In genomic region chr14:104135904-104136471, GRCh38 we compare ENCODE assay signal across 13 cellular contexts. TPM values are rescaled to one million over a fixed set of nuclear protein-coding genes. Genes with fewer than 3 reads are reported as not detected.
A peak's percentile ranks its signal among the peaks of the same experiment; 100 is the strongest.
DNase-seq lines count a peak whose midpoint lies in the region; ATAC-seq, FAIRE-seq and TF ChIP-seq lines count a peak whose summit lies in the region.
"Had no signal": no experiment of that assay in that cellular context is flagged by ENCODE, and none has a peak within 500 bp of the region (broad histone marks: within the 10 kb centered on the region; RNA-seq: fewer than 3 reads in every experiment).

No MANE protein-coding gene starts in this region.

- peaks cover 61% of the 10 kb centered on the region for H3K27me3 Mint-ChIP-seq in brain

- POLR2A ChIA-PET in A549 (lab: Yijun Ruan, JAX): no interaction called here

- H2BK120ac ChIP-seq in mesendoderm (ENCODE audit: low read depth, low read length): no peak overlapping the region

- H3K27ac Mint-ChIP-seq in brain: no peak overlapping the region

- no peak for ATAC-seq in A549
- ATAC-seq: left colon had no signal

- peak; percentile 22; the same call in 2 of the 3 replicates for TF ChIP-seq CTCF in A549 (IDR thresholded peaks at IDR 0.05)
- peak; percentile 23 for TF ChIP-seq CTCF in D721Med (IDR thresholded peaks at IDR 0.05; ENCODE audit: insufficient read depth, missing control alignments)
- no peak for TF ChIP-seq CTCF in brain (conservative IDR thresholded peaks at IDR 0.05)

- CTCF ChIA-PET in A549 (lab: Yijun Ruan, JAX): interaction anchor here (0.9 to 1.6 kb wide), 2 partner anchors 8 to 428 kb away, joined by 4 to 6 read pairs; no protein-coding TSS in a partner anchor

- H3K18ac ChIP-seq in mesendoderm (ENCODE audit: low read length): no peak overlapping the region

- H3K9ac ChIP-seq in mesendoderm (ENCODE audit: low read length): peak overlapping the region; percentile 42

- H2BK15ac ChIP-seq in mesendoderm (replicated peaks; ENCODE audit: low read depth): no peak overlapping the region

- H3K4me3 ChIP-seq in A549 (peak overlapping the region; percentile 55), mesendoderm (ENCODE audit: low read length) (no peak overlapping the region)

- H3K4me1 ChIP-seq in A549 (peaks cover 26% of the 10 kb centered on the region), mesendoderm (ENCODE audit: control insufficient read depth, low read depth, low read length) (peaks cover 3% of the 10 kb centered on the region)

- peak overlapping the region; percentile 64 for H3K56ac ChIP-seq in mesendoderm (ENCODE audit: low read length)

- no peaks in the 10 kb centered on the region for H3K36me3 Mint-ChIP-seq in brain

- no peak for TF ChIP-seq RAD21 in A549 (conservative IDR thresholded peaks at IDR 0.05 in 1 of 2, IDR thresholded peaks at IDR 0.05 in 1 of 2)

- H3K4me1 Mint-ChIP-seq in brain: peaks cover 30% of the 10 kb centered on the region

- DNase-seq in A549 (ENCODE audit: low read depth in 1 of 2, low spot score in 1 of 2) (no peak), D721Med (ENCODE audit: insufficient read length, low spot score) (no peak), mesendoderm (no peak), NCI-H2196 (lab: John Stamatoyannopoulos, UW; ENCODE audit: unreplicated experiment) (no peak), NCI-H2081 treated with DMSO at 0.1 percent for 48 hours (lab: John Stamatoyannopoulos, UW) (no peak), H4 (ENCODE audit: low spot score) (no peak), LoVo (ENCODE audit: low spot score) (no peak)
- DNase-seq: amniotic stem cell, esophagus squamous epithelium, left colon, NCI-H1048, PC-3 had no signal

- H3K27ac ChIP-seq in A549 (peak overlapping the region in 1 of 2 experiments; percentile 69; a peak in 3 of 6 replicates), mesendoderm (ENCODE audit: low read depth, low read length) (no peak overlapping the region)
- H3K27ac ChIP-seq: esophagus squamous epithelium had no signal

- no peak overlapping the region for H3K4ac ChIP-seq in mesendoderm (ENCODE audit: low read depth, low read length)

- H3K27me3 ChIP-seq in mesendoderm (ENCODE audit: insufficient read depth, low read length, poor library complexity): peaks cover 17% of the 10 kb centered on the region

- peaks cover 0 to 18% (median 5%) of the 10 kb centered on the region in 5 experiments for H3K9me3 Mint-ChIP-seq in brain

- H3K4me3 Mint-ChIP-seq in brain: peak overlapping the region; percentile 65 to 92 (median 89)

- no peak for TF ChIP-seq EP300 in A549 (IDR thresholded peaks at IDR 0.05)

- peaks cover 3% of the 10 kb centered on the region for H3K79me1 ChIP-seq in mesendoderm (ENCODE audit: low read length)

- H2BK5ac ChIP-seq in mesendoderm (ENCODE audit: low read length): no peak overlapping the region

- H4K8ac ChIP-seq in mesendoderm (ENCODE audit: low read depth, low read length): no peak overlapping the region

- WGBS in A549 (ENCODE audit: missing lambda C conversion rate): 4% methylated on average over 9 of the region's 78 CpGs
- WGBS in mesendoderm (ENCODE audit: extremely low coverage, insufficient coverage, low lambda C conversion rate): no CpG with 5 or more reads among the region's 78 CpGs

- H4K5ac ChIP-seq in mesendoderm (ENCODE audit: low read length): no peak overlapping the region

- no peaks in the 10 kb centered on the region for H3K36me3 ChIP-seq in mesendoderm (ENCODE audit: control insufficient read depth, insufficient read depth, low read length)
- H3K36me3 ChIP-seq: esophagus squamous epithelium had no signal

- FAIRE-seq in A549 (lab: Jason Lieb, UNC): no peak
- FAIRE-seq in D721Med (lab: Jason Lieb, UNC): no peak

- no peak for TF ChIP-seq POLR2A in A549 (IDR thresholded peaks at IDR 0.05; ENCODE audit: low read length)

- H3K23ac ChIP-seq in mesendoderm (ENCODE audit: low read length): peak overlapping the region; percentile 66

- H3K4me2 ChIP-seq in A549 (peak overlapping the region; percentile 98), mesendoderm (ENCODE audit: low read length) (peak overlapping the region; percentile 50)

- no peak overlapping the region for H2AK5ac ChIP-seq in mesendoderm (ENCODE audit: low read length)

- H3K9me3 ChIP-seq in A549: no peaks in the 10 kb centered on the region; the same call in 2 of the 3 replicates
- H3K9me3 ChIP-seq: esophagus squamous epithelium had no signal

- peaks cover 9% of the 10 kb centered on the region for H3K79me2 ChIP-seq in mesendoderm (ENCODE audit: control insufficient read depth, insufficient read depth, low read length)

TF ChIP-seq in A549, 52 proteins besides CTCF, POLR2A, EP300 and RAD21:
- TF ChIP-seq NFE2L2 (conservative IDR thresholded peaks at IDR 0.05; ENCODE audit: low read length): no peak
- no peak for TF ChIP-seq FOSB (CRISPR knock-in tag; IDR thresholded peaks at IDR 0.05)
- TF ChIP-seq CHD2 (IDR thresholded peaks at IDR 0.05; ENCODE audit: low read length, partially characterized antibody): no peak
- no peak for TF ChIP-seq NPAS2 (CRISPR knock-in tag; IDR thresholded peaks at IDR 0.05; ENCODE audit: borderline replicate concordance)
- no peak for TF ChIP-seq TP53 (CRISPR knock-in tag; IDR thresholded peaks at IDR 0.05)
- TF ChIP-seq GATA3 (IDR thresholded peaks at IDR 0.05; ENCODE audit: borderline replicate concordance): no peak
- TF ChIP-seq MYC (IDR thresholded peaks at IDR 0.05; ENCODE audit: borderline replicate concordance, low read length): no peak
- TF ChIP-seq HMGXB4 (CRISPR knock-in tag; IDR thresholded peaks at IDR 0.05; ENCODE audit: borderline replicate concordance): no peak
- TF ChIP-seq BHLHE40 (IDR thresholded peaks at IDR 0.05; ENCODE audit: low read depth, low read length): no peak
- TF ChIP-seq, protein P1, sequence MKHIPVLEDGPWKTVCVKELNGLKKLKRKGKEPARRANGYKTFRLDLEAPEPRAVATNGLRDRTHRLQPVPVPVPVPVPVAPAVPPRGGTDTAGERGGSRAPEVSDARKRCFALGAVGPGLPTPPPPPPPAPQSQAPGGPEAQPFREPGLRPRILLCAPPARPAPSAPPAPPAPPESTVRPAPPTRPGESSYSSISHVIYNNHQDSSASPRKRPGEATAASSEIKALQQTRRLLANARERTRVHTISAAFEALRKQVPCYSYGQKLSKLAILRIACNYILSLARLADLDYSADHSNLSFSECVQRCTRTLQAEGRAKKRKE (CRISPR knock-in tag; IDR thresholded peaks at IDR 0.05; ENCODE audit: low read depth): no peak
- no peak for TF ChIP-seq JUNB (IDR thresholded peaks at IDR 0.05)

RNA-seq across cellular contexts. Expression of gene KIF26A, which starts 2.4 kb away (rescaled TPM):
- polyA plus RNA-seq in A549 (2011; rRNA removed) (0.20 and 0.28 TPM in 2 replicates), A549 (2017; fragmentation: RNase III; extraction: RNeasy Plus Mini Kit Qiagen cat#74134 plus additional on column Dnase treatment) (1.9 to 2.3 TPM (median 2.1 TPM) in 3 replicates), brain (ENCODE audit: insufficient read depth, low read depth, low replicate concordance) (15.3 TPM)
- 1.1 and 1.9 TPM in 2 replicates for polyA plus RNA-seq in A549 (2012; cell fraction: cytosol; rRNA removed)
- 2.4 and 3.7 TPM in 2 replicates for polyA plus RNA-seq in A549 (2012; cell fraction: nucleus; rRNA removed)
- polyA minus RNA-seq in A549 (2011; rRNA and poly(A)+ RNA removed): 0.33 and 0.39 TPM in 2 replicates
- 6.3 TPM for polyA plus RNA-seq in mesendoderm (2013, experiment 1 of 2)
- 6.3 TPM for polyA plus RNA-seq in mesendoderm (2013, experiment 2 of 2)
- 0.77 and 1.6 TPM in 2 replicates for total RNA-seq in H4 (2014; rRNA removed; shearing (Covaris generic))

RNA-seq across cellular contexts. Expression of gene ASPG, which starts 50.5 kb away (rescaled TPM):
- not detected in 2 replicates for polyA plus RNA-seq in A549 (2011; rRNA removed)
- 0.03 and 0.21 TPM in 2 replicates for polyA plus RNA-seq in A549 (2012; cell fraction: cytosol; rRNA removed)
- polyA plus RNA-seq in A549 (2012; cell fraction: nucleus; rRNA removed): 0.11 and 0.14 TPM in 2 replicates
- polyA plus RNA-seq in A549 (2017; fragmentation: RNase III; extraction: RNeasy Plus Mini Kit Qiagen cat#74134 plus additional on column Dnase treatment): 0.13 TPM in 1 of 3 replicates, not detected in the others
- polyA minus RNA-seq in A549 (2011; rRNA and poly(A)+ RNA removed): not detected in 2 replicates
- polyA plus RNA-seq in brain (ENCODE audit: insufficient read depth, low read depth, low replicate concordance): not detected
- polyA plus RNA-seq in mesendoderm (2013, experiment 1 of 2): 0.01 TPM
- 0.08 TPM for polyA plus RNA-seq in mesendoderm (2013, experiment 2 of 2)
- total RNA-seq in H4 (2014; rRNA removed; shearing (Covaris generic)): not detected in 2 replicates

Comparison
In these comparisons a context has a peak if more than half of its experiments do, and no peak if none do; other contexts are left out.
1. CTCF ChIP-seq: peak in A549 (single experiment) and D721Med (single experiment); none in brain (0 of 2).